In the genomic region with DNA sequence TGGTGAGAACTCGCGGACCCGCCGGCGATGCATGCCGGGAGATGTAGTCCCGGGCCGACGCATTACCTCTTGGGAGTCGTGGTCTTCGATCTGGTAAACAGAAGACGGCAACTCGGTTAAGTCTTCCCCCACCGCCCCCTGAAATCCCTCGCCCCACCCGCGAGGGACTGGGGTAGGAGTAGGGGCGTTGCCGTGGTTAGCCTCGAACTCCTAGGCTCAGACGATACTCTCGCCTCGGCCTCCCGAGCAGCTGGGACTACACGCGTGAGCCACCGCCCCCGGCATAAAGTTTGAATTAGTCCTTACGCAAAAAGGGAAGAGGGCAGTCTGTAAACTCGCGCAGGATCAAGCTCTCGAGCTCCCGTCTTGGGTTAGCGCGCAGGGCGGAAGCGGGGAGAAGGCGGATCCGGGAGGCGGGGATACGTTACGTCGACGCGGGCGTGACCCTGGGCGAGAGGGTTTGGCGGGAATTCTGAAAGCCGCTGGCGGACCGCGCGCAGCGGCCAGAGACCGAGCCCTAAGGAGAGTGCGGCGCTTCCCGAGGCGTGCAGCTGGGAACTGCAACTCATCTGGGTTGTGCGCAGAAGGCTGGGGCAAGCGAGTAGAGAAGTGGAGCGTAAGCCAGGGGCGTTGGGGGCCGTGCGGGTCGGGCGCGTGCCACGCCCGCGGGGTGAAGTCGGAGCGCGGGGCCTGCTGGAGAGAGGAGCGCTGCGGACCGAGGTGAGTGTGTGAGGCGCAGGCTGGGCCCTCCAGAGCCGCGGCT, we compare ENCODE assay signal across 1 cellular context.
A peak's percentile ranks its signal among the peaks of the same experiment; 100 is the strongest.
TF ChIP-seq lines count a peak whose summit lies in the region.

A gene (plus strand): TSS at position 469 of the 763 bp plus-strand sequence. CDS start 3,585 bp downstream, outside the sequence.

TF ChIP-seq in HepG2, 621 proteins besides CTCF, POLR2A, EP300 and RAD21 (continued from another document and continues in another):
- TF ChIP-seq, protein P1, sequence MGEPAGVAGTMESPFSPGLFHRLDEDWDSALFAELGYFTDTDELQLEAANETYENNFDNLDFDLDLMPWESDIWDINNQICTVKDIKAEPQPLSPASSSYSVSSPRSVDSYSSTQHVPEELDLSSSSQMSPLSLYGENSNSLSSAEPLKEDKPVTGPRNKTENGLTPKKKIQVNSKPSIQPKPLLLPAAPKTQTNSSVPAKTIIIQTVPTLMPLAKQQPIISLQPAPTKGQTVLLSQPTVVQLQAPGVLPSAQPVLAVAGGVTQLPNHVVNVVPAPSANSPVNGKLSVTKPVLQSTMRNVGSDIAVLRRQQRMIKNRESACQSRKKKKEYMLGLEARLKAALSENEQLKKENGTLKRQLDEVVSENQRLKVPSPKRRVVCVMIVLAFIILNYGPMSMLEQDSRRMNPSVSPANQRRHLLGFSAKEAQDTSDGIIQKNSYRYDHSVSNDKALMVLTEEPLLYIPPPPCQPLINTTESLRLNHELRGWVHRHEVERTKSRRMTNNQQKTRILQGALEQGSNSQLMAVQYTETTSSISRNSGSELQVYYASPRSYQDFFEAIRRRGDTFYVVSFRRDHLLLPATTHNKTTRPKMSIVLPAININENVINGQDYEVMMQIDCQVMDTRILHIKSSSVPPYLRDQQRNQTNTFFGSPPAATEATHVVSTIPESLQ (CRISPR knock-in tag; conservative IDR thresholded peaks at IDR 0.05) = no peak
- no peak for TF ChIP-seq ZNF33A (CRISPR knock-in tag; IDR thresholded peaks at IDR 0.05; ENCODE audit: borderline replicate concordance)
- TF ChIP-seq ZNF251 (CRISPR knock-in tag; IDR thresholded peaks at IDR 0.05) = no peak
- peak; percentile 50; the same call in 1 of the 2 replicates for TF ChIP-seq PHF20 (CRISPR knock-in tag; IDR thresholded peaks at IDR 0.05)
- TF ChIP-seq NCOA2 (CRISPR knock-in tag; IDR thresholded peaks at IDR 0.05) = peak; percentile 10; the same call in 1 of the 2 replicates
- TF ChIP-seq, protein P2, sequence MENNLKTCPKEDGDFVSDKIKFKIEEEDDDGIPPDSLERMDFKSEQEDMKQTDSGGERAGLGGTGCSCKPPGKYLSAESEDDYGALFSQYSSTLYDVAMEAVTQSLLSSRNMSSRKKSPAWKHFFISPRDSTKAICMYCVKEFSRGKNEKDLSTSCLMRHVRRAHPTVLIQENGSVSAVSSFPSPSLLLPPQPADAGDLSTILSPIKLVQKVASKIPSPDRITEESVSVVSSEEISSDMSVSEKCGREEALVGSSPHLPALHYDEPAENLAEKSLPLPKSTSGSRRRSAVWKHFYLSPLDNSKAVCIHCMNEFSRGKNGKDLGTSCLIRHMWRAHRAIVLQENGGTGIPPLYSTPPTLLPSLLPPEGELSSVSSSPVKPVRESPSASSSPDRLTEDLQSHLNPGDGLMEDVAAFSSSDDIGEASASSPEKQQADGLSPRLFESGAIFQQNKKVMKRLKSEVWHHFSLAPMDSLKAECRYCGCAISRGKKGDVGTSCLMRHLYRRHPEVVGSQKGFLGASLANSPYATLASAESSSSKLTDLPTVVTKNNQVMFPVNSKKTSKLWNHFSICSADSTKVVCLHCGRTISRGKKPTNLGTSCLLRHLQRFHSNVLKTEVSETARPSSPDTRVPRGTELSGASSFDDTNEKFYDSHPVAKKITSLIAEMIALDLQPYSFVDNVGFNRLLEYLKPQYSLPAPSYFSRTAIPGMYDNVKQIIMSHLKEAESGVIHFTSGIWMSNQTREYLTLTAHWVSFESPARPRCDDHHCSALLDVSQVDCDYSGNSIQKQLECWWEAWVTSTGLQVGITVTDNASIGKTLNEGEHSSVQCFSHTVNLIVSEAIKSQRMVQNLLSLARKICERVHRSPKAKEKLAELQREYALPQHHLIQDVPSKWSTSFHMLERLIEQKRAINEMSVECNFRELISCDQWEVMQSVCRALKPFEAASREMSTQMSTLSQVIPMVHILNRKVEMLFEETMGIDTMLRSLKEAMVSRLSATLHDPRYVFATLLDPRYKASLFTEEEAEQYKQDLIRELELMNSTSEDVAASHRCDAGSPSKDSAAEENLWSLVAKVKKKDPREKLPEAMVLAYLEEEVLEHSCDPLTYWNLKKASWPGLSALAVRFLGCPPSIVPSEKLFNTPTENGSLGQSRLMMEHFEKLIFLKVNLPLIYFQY (CRISPR knock-in tag; IDR thresholded peaks at IDR 0.05; ENCODE audit: borderline replicate concordance) = 0 out of 2 replicates have a peak, but pooled peaks have one; percentile 30
- TF ChIP-seq ZNF703 (CRISPR knock-in tag; IDR thresholded peaks at IDR 0.05; ENCODE audit: borderline replicate concordance) = peak; percentile 50; the same call in 1 of the 2 replicates
- TF ChIP-seq ZBTB21 (CRISPR knock-in tag; IDR thresholded peaks at IDR 0.05) = no peak
- peak; percentile 90 for TF ChIP-seq RBFOX2 (IDR thresholded peaks at IDR 0.05; ENCODE audit: low read depth, low read length)
- no peak for TF ChIP-seq CEBPG (CRISPR knock-in tag; IDR thresholded peaks at IDR 0.05)
- peak; percentile 79 for TF ChIP-seq TAF1 (CRISPR knock-in tag; IDR thresholded peaks at IDR 0.05)
- TF ChIP-seq, protein P3, sequence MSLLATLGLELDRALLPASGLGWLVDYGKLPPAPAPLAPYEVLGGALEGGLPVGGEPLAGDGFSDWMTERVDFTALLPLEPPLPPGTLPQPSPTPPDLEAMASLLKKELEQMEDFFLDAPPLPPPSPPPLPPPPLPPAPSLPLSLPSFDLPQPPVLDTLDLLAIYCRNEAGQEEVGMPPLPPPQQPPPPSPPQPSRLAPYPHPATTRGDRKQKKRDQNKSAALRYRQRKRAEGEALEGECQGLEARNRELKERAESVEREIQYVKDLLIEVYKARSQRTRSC (CRISPR knock-in tag; IDR thresholded peaks at IDR 0.05; ENCODE audit: low read depth) = no peak
- 0 out of 2 replicates have a peak, but pooled peaks have one; percentile 27 for TF ChIP-seq NCOA1 (CRISPR knock-in tag; IDR thresholded peaks at IDR 0.05)
- no peak for TF ChIP-seq NFRKB (IDR thresholded peaks at IDR 0.05)
- no peak for TF ChIP-seq KDM4B (CRISPR knock-in tag; IDR thresholded peaks at IDR 0.05)
- TF ChIP-seq, protein P4, sequence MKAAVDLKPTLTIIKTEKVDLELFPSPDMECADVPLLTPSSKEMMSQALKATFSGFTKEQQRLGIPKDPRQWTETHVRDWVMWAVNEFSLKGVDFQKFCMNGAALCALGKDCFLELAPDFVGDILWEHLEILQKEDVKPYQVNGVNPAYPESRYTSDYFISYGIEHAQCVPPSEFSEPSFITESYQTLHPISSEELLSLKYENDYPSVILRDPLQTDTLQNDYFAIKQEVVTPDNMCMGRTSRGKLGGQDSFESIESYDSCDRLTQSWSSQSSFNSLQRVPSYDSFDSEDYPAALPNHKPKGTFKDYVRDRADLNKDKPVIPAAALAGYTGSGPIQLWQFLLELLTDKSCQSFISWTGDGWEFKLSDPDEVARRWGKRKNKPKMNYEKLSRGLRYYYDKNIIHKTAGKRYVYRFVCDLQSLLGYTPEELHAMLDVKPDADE (CRISPR knock-in tag; IDR thresholded peaks at IDR 0.05) = 0 out of 2 replicates have a peak, but pooled peaks have one; percentile 48
- TF ChIP-seq ZNF501 (CRISPR knock-in tag; IDR thresholded peaks at IDR 0.05) = peak; percentile 80; the same call in 1 of the 2 replicates
- no peak for TF ChIP-seq FOSL1 (CRISPR knock-in tag; IDR thresholded peaks at IDR 0.05; ENCODE audit: borderline replicate concordance)
- TF ChIP-seq GPN1 (CRISPR knock-in tag; IDR thresholded peaks at IDR 0.05; ENCODE audit: borderline replicate concordance) = no peak
- peak; percentile 60; the same call in 1 of the 2 replicates for TF ChIP-seq ZBTB20 (CRISPR knock-in tag; IDR thresholded peaks at IDR 0.05; ENCODE audit: borderline replicate concordance, low read depth)
- TF ChIP-seq, protein P5, sequence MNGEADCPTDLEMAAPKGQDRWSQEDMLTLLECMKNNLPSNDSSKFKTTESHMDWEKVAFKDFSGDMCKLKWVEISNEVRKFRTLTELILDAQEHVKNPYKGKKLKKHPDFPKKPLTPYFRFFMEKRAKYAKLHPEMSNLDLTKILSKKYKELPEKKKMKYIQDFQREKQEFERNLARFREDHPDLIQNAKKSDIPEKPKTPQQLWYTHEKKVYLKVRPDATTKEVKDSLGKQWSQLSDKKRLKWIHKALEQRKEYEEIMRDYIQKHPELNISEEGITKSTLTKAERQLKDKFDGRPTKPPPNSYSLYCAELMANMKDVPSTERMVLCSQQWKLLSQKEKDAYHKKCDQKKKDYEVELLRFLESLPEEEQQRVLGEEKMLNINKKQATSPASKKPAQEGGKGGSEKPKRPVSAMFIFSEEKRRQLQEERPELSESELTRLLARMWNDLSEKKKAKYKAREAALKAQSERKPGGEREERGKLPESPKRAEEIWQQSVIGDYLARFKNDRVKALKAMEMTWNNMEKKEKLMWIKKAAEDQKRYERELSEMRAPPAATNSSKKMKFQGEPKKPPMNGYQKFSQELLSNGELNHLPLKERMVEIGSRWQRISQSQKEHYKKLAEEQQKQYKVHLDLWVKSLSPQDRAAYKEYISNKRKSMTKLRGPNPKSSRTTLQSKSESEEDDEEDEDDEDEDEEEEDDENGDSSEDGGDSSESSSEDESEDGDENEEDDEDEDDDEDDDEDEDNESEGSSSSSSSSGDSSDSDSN (CRISPR knock-in tag; IDR thresholded peaks at IDR 0.05) = peak; percentile 63
- TF ChIP-seq, protein P6, sequence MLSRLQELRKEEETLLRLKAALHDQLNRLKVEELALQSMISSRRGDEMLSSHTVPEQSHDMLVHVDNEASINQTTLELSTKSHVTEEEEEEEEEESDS (CRISPR knock-in tag; IDR thresholded peaks at IDR 0.05; ENCODE audit: borderline replicate concordance) = 0 out of 2 replicates have a peak, but pooled peaks have one; percentile 76
- TF ChIP-seq ZSCAN12 (CRISPR knock-in tag; IDR thresholded peaks at IDR 0.05) = no peak
- TF ChIP-seq TBX3 (IDR thresholded peaks at IDR 0.05; ENCODE audit: borderline replicate concordance) = peak; percentile 13; the same call in 1 of the 2 replicates
- TF ChIP-seq ZNF556 (CRISPR knock-in tag; IDR thresholded peaks at IDR 0.05; ENCODE audit: borderline replicate concordance) = peak; percentile 58; the same call in 1 of the 2 replicates
- TF ChIP-seq, protein P7, sequence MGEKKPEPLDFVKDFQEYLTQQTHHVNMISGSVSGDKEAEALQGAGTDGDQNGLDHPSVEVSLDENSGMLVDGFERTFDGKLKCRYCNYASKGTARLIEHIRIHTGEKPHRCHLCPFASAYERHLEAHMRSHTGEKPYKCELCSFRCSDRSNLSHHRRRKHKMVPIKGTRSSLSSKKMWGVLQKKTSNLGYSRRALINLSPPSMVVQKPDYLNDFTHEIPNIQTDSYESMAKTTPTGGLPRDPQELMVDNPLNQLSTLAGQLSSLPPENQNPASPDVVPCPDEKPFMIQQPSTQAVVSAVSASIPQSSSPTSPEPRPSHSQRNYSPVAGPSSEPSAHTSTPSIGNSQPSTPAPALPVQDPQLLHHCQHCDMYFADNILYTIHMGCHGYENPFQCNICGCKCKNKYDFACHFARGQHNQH (CRISPR knock-in tag; IDR thresholded peaks at IDR 0.05) = 0 out of 2 replicates have a peak, but pooled peaks have one; percentile 27
- peak; percentile 10; the same call in 1 of the 2 replicates for TF ChIP-seq ZNF616 (CRISPR knock-in tag; IDR thresholded peaks at IDR 0.05; ENCODE audit: low read depth)
- no peak for TF ChIP-seq NFE2 (CRISPR knock-in tag; IDR thresholded peaks at IDR 0.05)
- TF ChIP-seq ESRRA (CRISPR knock-in tag; IDR thresholded peaks at IDR 0.05; ENCODE audit: low read depth) = no peak; the same call in none of the 2 replicates
- 0 out of 2 replicates have a peak, but pooled peaks have one; percentile 58 for TF ChIP-seq NR1H2 (CRISPR knock-in tag; IDR thresholded peaks at IDR 0.05; ENCODE audit: borderline replicate concordance, low read depth)
- peak; percentile 92 for TF ChIP-seq SP4 (CRISPR knock-in tag; IDR thresholded peaks at IDR 0.05)
- no peak for TF ChIP-seq ZNF282 (IDR thresholded peaks at IDR 0.05; ENCODE audit: partially characterized antibody)
- 0 out of 2 replicates have a peak, but pooled peaks have one; percentile 74 for TF ChIP-seq ZNF607 (CRISPR knock-in tag; IDR thresholded peaks at IDR 0.05; ENCODE audit: borderline replicate concordance)
- peak; percentile 63 for TF ChIP-seq ZMYM4 (CRISPR knock-in tag; IDR thresholded peaks at IDR 0.05)
- no peak; the same call in 1 of the 2 replicates for TF ChIP-seq MYNN (CRISPR knock-in tag; IDR thresholded peaks at IDR 0.05; ENCODE audit: low read depth)
- peak; percentile 56; the same call in 1 of the 2 replicates for TF ChIP-seq RXRB (CRISPR knock-in tag; IDR thresholded peaks at IDR 0.05; ENCODE audit: borderline replicate concordance)
- TF ChIP-seq THAP11 (CRISPR knock-in tag; IDR thresholded peaks at IDR 0.05) = peak; percentile 97
- peak; percentile 79; the same call in 1 of the 2 replicates for TF ChIP-seq NRL (CRISPR knock-in tag; IDR thresholded peaks at IDR 0.05; ENCODE audit: borderline replicate concordance)
- peak; percentile 77; the same call in 1 of the 2 replicates for TF ChIP-seq ZSCAN30 (CRISPR knock-in tag; IDR thresholded peaks at IDR 0.05)
- TF ChIP-seq SP2 (CRISPR knock-in tag; IDR thresholded peaks at IDR 0.05) = peak; percentile 62; the same call in 1 of the 2 replicates
- TF ChIP-seq, protein P8, sequence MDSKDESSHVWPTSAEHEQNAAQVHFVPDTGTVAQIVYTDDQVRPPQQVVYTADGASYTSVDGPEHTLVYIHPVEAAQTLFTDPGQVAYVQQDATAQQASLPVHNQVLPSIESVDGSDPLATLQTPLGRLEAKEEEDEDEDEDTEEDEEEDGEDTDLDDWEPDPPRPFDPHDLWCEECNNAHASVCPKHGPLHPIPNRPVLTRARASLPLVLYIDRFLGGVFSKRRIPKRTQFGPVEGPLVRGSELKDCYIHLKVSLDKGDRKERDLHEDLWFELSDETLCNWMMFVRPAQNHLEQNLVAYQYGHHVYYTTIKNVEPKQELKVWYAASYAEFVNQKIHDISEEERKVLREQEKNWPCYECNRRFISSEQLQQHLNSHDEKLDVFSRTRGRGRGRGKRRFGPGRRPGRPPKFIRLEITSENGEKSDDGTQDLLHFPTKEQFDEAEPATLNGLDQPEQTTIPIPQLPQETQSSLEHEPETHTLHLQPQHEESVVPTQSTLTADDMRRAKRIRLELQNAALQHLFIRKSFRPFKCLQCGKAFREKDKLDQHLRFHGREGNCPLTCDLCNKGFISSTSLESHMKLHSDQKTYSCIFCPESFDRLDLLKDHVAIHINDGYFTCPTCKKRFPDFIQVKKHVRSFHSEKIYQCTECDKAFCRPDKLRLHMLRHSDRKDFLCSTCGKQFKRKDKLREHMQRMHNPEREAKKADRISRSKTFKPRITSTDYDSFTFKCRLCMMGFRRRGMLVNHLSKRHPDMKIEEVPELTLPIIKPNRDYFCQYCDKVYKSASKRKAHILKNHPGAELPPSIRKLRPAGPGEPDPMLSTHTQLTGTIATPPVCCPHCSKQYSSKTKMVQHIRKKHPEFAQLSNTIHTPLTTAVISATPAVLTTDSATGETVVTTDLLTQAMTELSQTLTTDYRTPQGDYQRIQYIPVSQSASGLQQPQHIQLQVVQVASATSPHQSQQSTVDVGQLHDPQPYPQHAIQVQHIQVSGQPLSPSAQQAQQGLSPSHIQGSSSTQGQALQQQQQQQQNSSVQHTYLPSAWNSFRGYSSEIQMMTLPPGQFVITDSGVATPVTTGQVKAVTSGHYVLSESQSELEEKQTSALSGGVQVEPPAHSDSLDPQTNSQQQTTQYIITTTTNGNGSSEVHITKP (CRISPR knock-in tag; IDR thresholded peaks at IDR 0.05; ENCODE audit: low read depth) = peak; percentile 44; the same call in 1 of the 2 replicates
- peak; percentile 36; the same call in 1 of the 2 replicates for TF ChIP-seq ZFP37 (CRISPR knock-in tag; IDR thresholded peaks at IDR 0.05; ENCODE audit: borderline replicate concordance)
